19 cellular contexts compared by ENCODE assay signal in genomic region chr1:83850849-83851248, GRCh38.
DNase-seq lines count a peak whose midpoint lies in the region; ATAC-seq, FAIRE-seq and TF ChIP-seq lines count a peak whose summit lies in the region.
"Had no signal": no experiment of that assay in that cellular context is flagged by ENCODE, and none has a peak within 500 bp of the region (broad histone marks: within the 10 kb centered on the region; RNA-seq: fewer than 3 reads in every experiment).

No MANE protein-coding gene starts in this region.

- ATAC-seq in GM19025 (IDR thresholded peaks at IDR 0.05; ENCODE audit: low read depth, unreplicated experiment), result peak; percentile 38
- ATAC-seq in GM21423 (IDR thresholded peaks at IDR 0.05; ENCODE audit: unreplicated experiment), result no peak

- H3K9ac ChIP-seq in liver (ENCODE audit: low read depth in 1 of 2, low read length in 2 of 2), result no peak overlapping the region

- peak; percentile 69 for DNase-seq in SW480 (ENCODE audit: low spot score)
- peak; percentile 93 for DNase-seq in small intestine
- no peak for DNase-seq in OCI-M1 (lab: John Stamatoyannopoulos, UW)
- no peak for DNase-seq in GM19238 (ENCODE audit: insufficient read length, low spot score)
- DNase-seq: ACHN, AML-193, COR-L47, DMS79, GOT3, Kasumi-1, NCI-H1417, NCI-H2029, NCI-H2171, NCI-H446, PC-9, SW 1271 had no signal

- H3K27me3 ChIP-seq in liver (ENCODE audit: control insufficient read depth in 4 of 4, insufficient read depth in 4 of 4, low read length in 3 of 4), result no peaks in the 10 kb centered on the region
- H3K27me3 ChIP-seq in small intestine (ENCODE audit: control insufficient read depth in 2 of 2, insufficient read depth in 2 of 2, low read length in 2 of 2), result no peaks in the 10 kb centered on the region

- no peak for FAIRE-seq in small intestine (lab: Jason Lieb, UNC)

- 87% methylated on average over 3 of the region's 3 CpGs for WGBS in liver
- whole genome bisulfite sequencing in small intestine, 3 donors, result 30 to 75% (median 33%) methylated on average over 3 of the region's 3 CpGs

- H3K27ac ChIP-seq in liver (ENCODE audit: low read depth in 1 of 2, low read length in 2 of 2), result no peak overlapping the region
- peak overlapping the region; percentile 52 to 74 for H3K27ac ChIP-seq in small intestine (ENCODE audit: low read depth in 1 of 2, low read length in 1 of 2)
- H3K27ac ChIP-seq: PC-9 had no signal

- H3K9me3 ChIP-seq in liver (ENCODE audit: control insufficient read depth in 4 of 4, low read length in 3 of 4) (no peaks in the 10 kb centered on the region), small intestine (ENCODE audit: control insufficient read depth, low read depth) (no peaks in the 10 kb centered on the region)

- no peak overlapping the region for H3K4me3 ChIP-seq in liver (ENCODE audit: low read depth in 1 of 3, low read length in 3 of 3)
- no peak overlapping the region for H3K4me3 ChIP-seq in small intestine (ENCODE audit: low read depth in 1 of 2, low read length in 2 of 2)
- H3K4me3 ChIP-seq: PC-9 had no signal

- peaks cover 0 to 4% (median 1%) of the 10 kb centered on the region in 4 donors for H3K4me1 ChIP-seq in liver (ENCODE audit: control insufficient read depth in 4 of 4, insufficient read depth in 4 of 4, low read length in 3 of 4)
- peaks cover 0 to 2% of the 10 kb centered on the region in 2 donors for H3K4me1 ChIP-seq in small intestine (ENCODE audit: control insufficient read depth in 2 of 2, insufficient read depth in 1 of 2, low read depth in 1 of 2, low read length in 1 of 2)

- TF ChIP-seq CTCF in liver (IDR thresholded peaks at IDR 0.05; ENCODE audit: low read depth, low read length, missing input control), result no peak

- peaks cover 0 to 3% (median 0%) of the 10 kb centered on the region in 4 donors for H3K36me3 ChIP-seq in liver (ENCODE audit: control insufficient read depth in 4 of 4, insufficient read depth in 3 of 4, low read depth in 1 of 4, low read length in 3 of 4)
- H3K36me3 ChIP-seq in small intestine (ENCODE audit: control insufficient read depth in 2 of 2, insufficient read depth in 2 of 2, low read length in 2 of 2), result no peaks in the 10 kb centered on the region

- peak in 1 of 2 donors; percentile 47 for TF ChIP-seq RAD21 in liver (IDR thresholded peaks at IDR 0.05)

TF ChIP-seq in liver, 16 proteins besides CTCF, POLR2A, EP300 and RAD21:
- TF ChIP-seq RXRA (IDR thresholded peaks at IDR 0.05) (no peak), HNF4A (conservative IDR thresholded peaks at IDR 0.05) (peak; percentile 80 to 89), JUND (IDR thresholded peaks at IDR 0.05) (peak; percentile 19 to 23), TAF1 (conservative IDR thresholded peaks at IDR 0.05) (no peak), SP1 (IDR thresholded peaks at IDR 0.05) (peak; percentile 52), GABPA (IDR thresholded peaks at IDR 0.05 in 1 of 2, conservative IDR thresholded peaks at IDR 0.05 in 1 of 2) (no peak), ATF3 (IDR thresholded peaks at IDR 0.05) (peak; percentile 77), REST (IDR thresholded peaks at IDR 0.05) (no peak), HNF4G (IDR thresholded peaks at IDR 0.05) (peak; percentile 76)

Comparison
In these comparisons a context has a peak if more than half of its experiments do, and no peak if none do; other contexts are left out.
1. DNase-seq: peak in SW480 (single experiment) and small intestine (single experiment); none in OCI-M1 (single experiment) and GM19238 (single experiment).
2. H3K27ac ChIP-seq: peak in small intestine (2 of 2); none in liver (0 of 2).